9 cellular contexts compared by ENCODE assay signal in the genomic region with DNA sequence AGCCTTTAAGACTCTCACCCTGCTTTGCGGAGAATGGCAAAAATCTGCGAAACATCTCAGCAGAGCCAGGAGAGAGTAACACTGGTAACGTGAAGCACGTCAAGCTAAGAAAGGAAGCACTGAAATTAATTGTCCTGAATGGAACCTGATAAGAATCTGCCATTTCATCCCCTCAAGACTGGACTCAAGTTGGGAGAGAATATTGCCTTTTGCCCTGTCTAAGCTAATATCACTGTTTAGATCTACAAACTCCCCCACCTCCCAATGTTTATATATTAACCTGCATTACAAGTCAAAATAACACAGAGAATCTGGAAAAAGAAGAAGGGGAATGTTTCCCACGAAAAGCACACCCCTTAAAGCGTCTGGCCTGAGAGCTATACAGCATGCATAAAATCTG. TPM values are rescaled to one million over a fixed set of nuclear protein-coding genes. Genes with fewer than 3 reads are reported as not detected.
A peak's percentile ranks its signal among the peaks of the same experiment; 100 is the strongest.
DNase-seq lines count a peak whose midpoint lies in the region; ATAC-seq, FAIRE-seq and TF ChIP-seq lines count a peak whose summit lies in the region.
"Had no signal": no experiment of that assay in that cellular context is flagged by ENCODE, and none has a peak within 500 bp of the region (broad histone marks: within the 10 kb centered on the region; RNA-seq: fewer than 3 reads in every experiment).

No MANE protein-coding gene starts in this region.

- WGBS in heart right ventricle, 2 donors = 31 to 32% methylated on average over 6 of the region's 6 CpGs
- 13% methylated on average over 6 of the region's 6 CpGs for WGBS in K562 (ENCODE audit: insufficient coverage, low coverage, missing lambda C conversion rate)
- WGBS in urinary bladder = 32% methylated on average over 6 of the region's 6 CpGs

- peak overlapping the region; percentile 85 for H3K4me2 ChIP-seq in K562 (ENCODE audit: insufficient read depth, low read length)

- CTCF ChIA-PET in K562 (lab: Yijun Ruan, JAX; ENCODE audit: low intra/inter-chr PET ratio) = no interaction called here

- H3K9ac ChIP-seq in K562 (ENCODE audit: insufficient read depth in 1 of 2, low read depth in 2 of 2, low read length in 2 of 2) = peak overlapping the region in 1 of 2 experiments; percentile 79; a peak in 2 of 4 replicates
- H3K9ac ChIP-seq in muscle layer of colon (ENCODE audit: low read length) = peak overlapping the region; percentile 59

- no peak for TF ChIP-seq POLR2A in K562 (conservative IDR thresholded peaks at IDR 0.05)

- no TSS peak for BruUV-seq in K562 (replicated peaks; lab: Mats Ljungman, UMichigan)

- H3K27me3 ChIP-seq in heart right ventricle = no peaks in the 10 kb centered on the region
- H3K27me3 ChIP-seq in K562 (ENCODE audit: control insufficient read depth in 2 of 2, insufficient read depth in 2 of 2, low read length in 2 of 2) = no peaks in the 10 kb centered on the region
- no peaks in the 10 kb centered on the region for H3K27me3 ChIP-seq in muscle layer of colon (ENCODE audit: control insufficient read depth in 1 of 2, insufficient read depth in 2 of 2, low read length in 2 of 2)

- no peaks in the 10 kb centered on the region for H3K9me1 ChIP-seq in K562 (ENCODE audit: control insufficient read depth, insufficient read depth, low read length)

- peaks cover 16% of the 10 kb centered on the region for H4K20me1 ChIP-seq in K562 (replicated peaks; ENCODE audit: control insufficient read depth, insufficient read depth, low read length)

- intact Hi-C loops in heart right ventricle (cut with DNase I) (loop anchor here in 6 of 10 donors (1.0 to 10.0 kb wide), 8 partner anchors 54 to 151 kb away; a partner anchor contains a TSS), Right ventricle myocardium superior (cut with DNase I) (no loop called here), K562 (cut with micrococcal nuclease) (loop anchor here (1.0 to 5.0 kb wide), 3 partner anchors 46 to 149 kb away; no protein-coding TSS in a partner anchor)

- H3K9me3 ChIP-seq in heart right ventricle (no peaks in the 10 kb centered on the region), K562 (replicated peaks; ENCODE audit: control insufficient read depth, insufficient read depth, low read depth, low read length) (no peaks in the 10 kb centered on the region), muscle layer of colon (ENCODE audit: low read length) (no peaks in the 10 kb centered on the region)

- peak; percentile 3; the same call in 1 of the 2 replicates for TF ChIP-seq EP300 in K562 (IDR thresholded peaks at IDR 0.05; ENCODE audit: low read length)

- ATAC-seq in heart right ventricle (no peak), Right ventricle myocardium superior (ENCODE audit: poor library complexity) (no peak), K562 (no peak), HG02610 (IDR thresholded peaks at IDR 0.05; ENCODE audit: unreplicated experiment) (no peak)

- TF ChIP-seq CTCF in heart right ventricle (IDR thresholded peaks at IDR 0.05) = no peak
- TF ChIP-seq CTCF in K562 (IDR thresholded peaks at IDR 0.05 in 2 of 3, conservative IDR thresholded peaks at IDR 0.05 in 1 of 3; ENCODE audit: insufficient read depth in 2 of 3, low read depth in 1 of 3, low read length in 3 of 3) = no peak

- peaks cover 11 to 40% (median 32%) of the 10 kb centered on the region in 9 donors for H3K4me1 ChIP-seq in heart right ventricle
- H3K4me1 ChIP-seq in K562 (replicated peaks in 1 of 2; ENCODE audit: control insufficient read depth in 2 of 2, insufficient read depth in 2 of 2, low read length in 2 of 2) = peaks cover 19 to 34% of the 10 kb centered on the region in 2 experiments; a peak in 4 of 5 replicates
- peaks cover 35% of the 10 kb centered on the region for H3K4me1 ChIP-seq in muscle layer of colon (ENCODE audit: insufficient read depth, low read length)
- H3K4me1 ChIP-seq in urinary bladder (ENCODE audit: insufficient read depth) = no peaks in the 10 kb centered on the region

- peak overlapping the region in 9 of 10 donors; percentile 53 to 95 (median 84) for H3K4me3 ChIP-seq in heart right ventricle
- peak overlapping the region; percentile 80 for H3K4me3 ChIP-seq in K562
- H3K4me3 ChIP-seq in muscle layer of colon (ENCODE audit: low read depth in 1 of 2, low read length in 2 of 2) = peak overlapping the region; percentile 64 to 86
- peak overlapping the region; percentile 95 for H3K4me3 ChIP-seq in urinary bladder (ENCODE audit: low read depth, low read length)

- in situ Hi-C loops in K562 (cut with MboI) = no loop called here

- peaks cover 30% of the 10 kb centered on the region for H3K79me2 ChIP-seq in K562 (ENCODE audit: control insufficient read depth, insufficient read depth, low read length)

- no peak for DNase-seq in heart right ventricle
- no peak for DNase-seq in Right ventricle myocardium superior
- peak in 2 of 4 experiments; percentile 50 to 66 for DNase-seq in K562 (ENCODE audit: extremely low read depth in 1 of 4, low spot score in 3 of 4)
- no peak for DNase-seq in NCI-H748 treated with DMSO at 0.1 percent for 48 hours (lab: John Stamatoyannopoulos, UW)
- no peak for DNase-seq in glomerular visceral epithelial cell (ENCODE audit: extremely low spot score)

- POLR2A ChIA-PET in K562 (lab: Yijun Ruan, JAX) = interaction anchor here (0.6 to 1.8 kb wide), 5 partner anchors 9 to 1917 kb away, joined by 3 to 12 read pairs (median 3); no protein-coding TSS in a partner anchor

- H3K27ac ChIP-seq in heart right ventricle (peak overlapping the region in 9 of 10 donors; percentile 96 to 99 (median 98)), K562 (ENCODE audit: extremely low read depth, low read depth, low read length) (peak overlapping the region; percentile 89), muscle layer of colon (ENCODE audit: low read depth, low read length) (peak overlapping the region; percentile 95), urinary bladder (ENCODE audit: low read depth) (peak overlapping the region; percentile 3)

- peak overlapping the region; percentile 91 for H2AFZ ChIP-seq in K562 (ENCODE audit: low read depth, low read length)

- no peak for TF ChIP-seq RAD21 in K562 (CRISPR knock-in tag; conservative IDR thresholded peaks at IDR 0.05 in 1 of 2, IDR thresholded peaks at IDR 0.05 in 1 of 2)

- FAIRE-seq in K562 (lab: Jason Lieb, UNC) = peak; percentile 71

- H3K36me3 ChIP-seq in heart right ventricle (no peaks in the 10 kb centered on the region), K562 (ENCODE audit: control insufficient read depth, insufficient read depth, low read length) (no peaks in the 10 kb centered on the region), muscle layer of colon (ENCODE audit: insufficient read depth, low read length) (no peaks in the 10 kb centered on the region), urinary bladder (ENCODE audit: insufficient read depth) (no peaks in the 10 kb centered on the region)

TF ChIP-seq in K562, 482 proteins besides CTCF, POLR2A, EP300 and RAD21 (continues in another document):
- no peak for TF ChIP-seq BCOR (IDR thresholded peaks at IDR 0.05)

RNA-seq across cellular contexts. Expression of a gene that starts 1.6 kb away (rescaled TPM):
- total RNA-seq in heart right ventricle = 100 to 1,000 TPM in 1 of 10 donors, 10 to 100 TPM in 9; 81.7 to 104 (median 87.8) TPM
- 10 to 100 TPM; 11.4 to 24.8 TPM for polyA plus RNA-seq in heart right ventricle
- 117 TPM for total RNA-seq in Right ventricle myocardium superior
- 17.0 and 36.6 TPM in 2 replicates for total RNA-seq in K562 (2011; cell fraction: chromatin; rRNA removed; ENCODE audit: low replicate concordance)
- 7.0 and 8.9 TPM in 2 replicates for total RNA-seq in K562 (2011; cell fraction: nucleolus; rRNA removed)
- total RNA-seq in K562 (2011; cell fraction: nucleoplasm; rRNA removed) = 18.3 and 30.8 TPM in 2 replicates
- total RNA-seq in K562 (2014; rRNA removed) = 9.6 and 10.4 TPM in 2 replicates
- total RNA-seq in K562 (2014; rRNA removed; fragmentation: Illumina TruSeq; extraction: Trizol) = 12.6 and 13.5 TPM in 2 replicates
- 11.6 and 12.2 TPM in 2 replicates for total RNA-seq in K562 (2015; rRNA removed; fragmentation: Illumina TruSeq; extraction: Trizol)
- total RNA-seq in K562 (2021) = 12.6 and 13.2 TPM in 2 replicates
- polyA plus RNA-seq in K562 (2011; rRNA removed) = 8.9 and 11.3 TPM in 2 replicates
- 2.3 and 4.7 TPM in 2 replicates for polyA plus RNA-seq in K562 (2011; cell fraction: cytosol; rRNA removed)
- 13.5 and 13.7 TPM in 2 replicates for polyA plus RNA-seq in K562 (2011; cell fraction: nucleus; rRNA removed)
- 7.3 and 18.2 TPM in 2 replicates for polyA plus RNA-seq in K562 (2012)
- 11.0 and 14.9 TPM in 2 replicates for polyA plus RNA-seq in K562 (2014; fragmentation: Illumina TruSeq; extraction: Trizol)
- polyA plus RNA-seq in K562 (2014; fragmentation: Nextera tagmentation; extraction: Ambion mirVana) = 1 to 10 TPM; 3.3 to 3.5 TPM
- polyA plus RNA-seq in K562 (2014; rRNA removed) = 10.9 and 13.2 TPM in 2 replicates
- polyA minus RNA-seq in K562 (2011; rRNA and poly(A)+ RNA removed) = 11.3 and 12.9 TPM in 2 replicates
- 6.2 and 7.0 TPM in 2 replicates for polyA minus RNA-seq in K562 (2011; cell fraction: cytosol; rRNA and poly(A)+ RNA removed)
- 8.2 and 13.6 TPM in 2 replicates for polyA minus RNA-seq in K562 (2011; cell fraction: nucleus; rRNA and poly(A)+ RNA removed)
- 38.2 TPM for total RNA-seq in urinary bladder
- polyA plus RNA-seq in urinary bladder = 14.6 TPM

RNA-seq across cellular contexts. Expression of a gene that starts 26.6 kb away (rescaled TPM):
- total RNA-seq in heart right ventricle (not detected), Right ventricle myocardium superior (not detected), K562 (2014; rRNA removed) (not detected in 2 replicates), K562 (2014; rRNA removed; fragmentation: Illumina TruSeq; extraction: Trizol) (not detected in 2 replicates), K562 (2015; rRNA removed; fragmentation: Illumina TruSeq; extraction: Trizol) (not detected in 2 replicates), K562 (2021) (not detected in 2 replicates), urinary bladder (not detected)
- polyA plus RNA-seq in heart right ventricle (not detected), K562 (2011; rRNA removed) (not detected in 2 replicates), K562 (2014; fragmentation: Illumina TruSeq; extraction: Trizol) (not detected in 2 replicates), K562 (2014; fragmentation: Nextera tagmentation; extraction: Ambion mirVana) (under 1 TPM; 0.07 to 0.10 TPM), K562 (2014; rRNA removed) (not detected in 2 replicates), urinary bladder (not detected)
- not detected in 2 replicates for total RNA-seq in K562 (2011; cell fraction: chromatin; rRNA removed; ENCODE audit: low replicate concordance)
- not detected in 2 replicates for total RNA-seq in K562 (2011; cell fraction: nucleolus; rRNA removed)
- total RNA-seq in K562 (2011; cell fraction: nucleoplasm; rRNA removed) = not detected in 2 replicates
- polyA plus RNA-seq in K562 (2011; cell fraction: cytosol; rRNA removed) = not detected in 2 replicates
- not detected in 2 replicates for polyA plus RNA-seq in K562 (2011; cell fraction: nucleus; rRNA removed)
- polyA plus RNA-seq in K562 (2012) = 0.19 and 0.22 TPM in 2 replicates
- not detected in 2 replicates for polyA minus RNA-seq in K562 (2011; rRNA and poly(A)+ RNA removed)
- not detected in 2 replicates for polyA minus RNA-seq in K562 (2011; cell fraction: cytosol; rRNA and poly(A)+ RNA removed)
- polyA minus RNA-seq in K562 (2011; cell fraction: nucleus; rRNA and poly(A)+ RNA removed) = not detected in 2 replicates
- total RNA-seq: RPMI7951 had no signal

Comparison
In these comparisons a context has a peak if more than half of its experiments do, and no peak if none do; other contexts are left out.
1. H3K27ac ChIP-seq: peak in every context shown above with its lines; median percentile 98 in heart right ventricle; 95 in muscle layer of colon; 89 in K562; 3 in urinary bladder.